In genomic region chr1:232259333-232259732, GRCh38 we compare ENCODE assay signal across 26 cellular contexts.
"Had no signal": no experiment of that assay in that cellular context is flagged by ENCODE, and none has a peak within 500 bp of the region (broad histone marks: within the 10 kb centered on the region; RNA-seq: fewer than 3 reads in every experiment).

No MANE protein-coding gene starts in this region.

- H3K4me1 Mint-ChIP-seq: naive thymus-derived CD8-positive, alpha-beta T cell; nephron; stimulated activated memory B cell treated with anti-CD40 and anti-IgM and Interleukin-4, amounts not matched to agents 10 μg/mL and 1 μg/mL and 100 μg/mL, for 72 hours had no signal

- DNase-seq: hypothalamus; immature natural killer cell; kidney; left ventricle myocardium inferior; naive thymus-derived CD8-positive, alpha-beta T cell; nucleus accumbens; right lobe of liver; stimulated activated CD4-positive, alpha-beta T cell treated with anti-CD3 and anti-CD28 coated beads, Interleukin-1b, Interleukin-23, amount 100 ng/mL, for 48 hours; stimulated activated CD4-positive, alpha-beta T cell treated with anti-CD3 and anti-CD28 coated beads, Interleukin-2, amount 100 ng/mL, for 48 hours; stimulated activated CD4-positive, alpha-beta T cell treated with anti-CD3 and anti-CD28 coated beads, Interleukin-4, amount 100 ng/mL, for 4 hours; stimulated activated CD8-positive, alpha-beta memory T cell treated with anti-CD3 and anti-CD28 coated beads, Interleukin-4, amount 100 ng/mL, for 48 hours; stimulated activated naive CD8-positive, alpha-beta T cell treated with anti-CD3 and anti-CD28 coated beads, Interleukin-15, Interleukin-2, amounts not matched to agents 100 U/mL and 50 U/mL, for 24 hours; stomach; testis; thyroid gland; trophoblast cell; upper lobe of right lung had no signal

- H3K4me3 Mint-ChIP-seq: immature natural killer cell; naive thymus-derived CD8-positive, alpha-beta T cell; nephron; neural crest cell; stimulated activated memory B cell treated with anti-CD40 and anti-IgM and Interleukin-4, amounts not matched to agents 10 μg/mL and 1 μg/mL and 100 μg/mL, for 72 hours had no signal

- FAIRE-seq: islet of Langerhans, urothelium cell line had no signal

- H3K36me3 ChIP-seq: left ventricle myocardium inferior, right atrium auricular region, right lobe of liver, stomach, thyroid gland, upper lobe of right lung had no signal

- H3K4me1 ChIP-seq: left ventricle myocardium inferior, parathyroid adenoma, right atrium auricular region, right lobe of liver, stomach, testis, thyroid gland, upper lobe of right lung had no signal

- H3K9me3 ChIP-seq: left ventricle myocardium inferior, right atrium auricular region, right lobe of liver, stomach, testis, thyroid gland, upper lobe of right lung had no signal

- H3K9me3 Mint-ChIP-seq: immature natural killer cell; naive thymus-derived CD8-positive, alpha-beta T cell; nephron; neural crest cell; stimulated activated memory B cell treated with anti-CD40 and anti-IgM and Interleukin-4, amounts not matched to agents 10 μg/mL and 1 μg/mL and 100 μg/mL, for 72 hours had no signal

- H3K36me3 Mint-ChIP-seq: immature natural killer cell; naive thymus-derived CD8-positive, alpha-beta T cell; stimulated activated memory B cell treated with anti-CD40 and anti-IgM and Interleukin-4, amounts not matched to agents 10 μg/mL and 1 μg/mL and 100 μg/mL, for 72 hours had no signal

- H3K27ac ChIP-seq: left ventricle myocardium inferior, parathyroid adenoma, right atrium auricular region, right lobe of liver, stomach, testis, thyroid gland, upper lobe of right lung had no signal

- H3K4me3 ChIP-seq: left ventricle myocardium inferior, lung, right atrium auricular region, right lobe of liver, smooth muscle cell, stomach, testis, thyroid gland, upper lobe of right lung had no signal

- H3K27me3 ChIP-seq: right atrium auricular region, right lobe of liver, testis, thyroid gland, upper lobe of right lung had no signal

- H3K27ac Mint-ChIP-seq: immature natural killer cell; stimulated activated memory B cell treated with anti-CD40 and anti-IgM and Interleukin-4, amounts not matched to agents 10 μg/mL and 1 μg/mL and 100 μg/mL, for 72 hours had no signal

- ATAC-seq: naive thymus-derived CD8-positive, alpha-beta T cell; right lobe of liver; stimulated activated memory B cell treated with anti-CD40 and anti-IgM and Interleukin-4, amounts not matched to agents 10 μg/mL and 1 μg/mL and 100 μg/mL, for 72 hours; stimulated activated naive CD8-positive, alpha-beta T cell treated with anti-CD3 and anti-CD28 coated beads, Interleukin-15, Interleukin-2, amounts not matched to agents 100 U/mL and 50 U/mL, for 24 hours; upper lobe of right lung had no signal

- H3K27me3 Mint-ChIP-seq: stimulated activated memory B cell treated with anti-CD40 and anti-IgM and Interleukin-4, amounts not matched to agents 10 μg/mL and 1 μg/mL and 100 μg/mL, for 72 hours had no signal
